ENCODE assay signal across 31 cellular contexts in the genomic region with DNA sequence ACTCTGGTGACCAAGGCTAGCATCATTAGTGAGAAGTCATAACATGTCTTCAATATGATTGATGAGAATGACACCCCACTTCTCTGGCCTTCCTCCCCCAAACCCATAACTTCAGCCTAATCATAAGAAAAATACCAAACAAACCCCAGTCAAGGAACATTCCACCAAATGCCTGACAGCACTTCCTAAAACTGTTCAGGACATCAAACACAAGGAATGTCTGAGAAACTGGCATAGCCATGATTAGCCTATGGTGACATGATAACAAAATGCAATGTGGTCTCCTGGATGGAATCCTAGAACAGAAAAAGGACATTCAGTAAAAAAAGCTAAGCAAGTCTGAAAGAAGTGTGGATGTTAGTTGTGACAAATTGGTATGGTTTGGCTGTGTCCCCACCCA. TPM values are rescaled to one million over a fixed set of nuclear protein-coding genes. Genes with fewer than 3 reads are reported as not detected.
"Had no signal": no experiment of that assay in that cellular context is flagged by ENCODE, and none has a peak within 500 bp of the region (broad histone marks: within the 10 kb centered on the region; RNA-seq: fewer than 3 reads in every experiment).

No MANE protein-coding gene starts in this region.

- H3K9me3 ChIP-seq: left ventricle myocardium inferior, neutrophil, ovary, upper lobe of right lung had no signal

- H3K27ac Mint-ChIP-seq: activated CD4-positive, alpha-beta memory T cell treated with anti-CD3 and anti-CD28 coated beads, Interleukin-2, amount 10 ng/mL, durations not matched to agents 7 days and 5 days; activated CD4-positive, alpha-beta T cell treated with anti-CD3 and anti-CD28 coated beads, Interleukin-2, amount 10 ng/mL, durations not matched to agents 24 days and 14 days; activated naive CD4-positive, alpha-beta T cell treated with anti-CD3 and anti-CD28 coated beads, Interleukin-2, amount 50 U/mL, for 24 hours; activated naive CD8-positive, alpha-beta T cell treated with anti-CD3 and anti-CD28 coated beads, Interleukin-2, amount 50 U/mL, for 24 hours; activated T-helper 2 cell treated with anti-CD3 and anti-CD28 coated beads, Interferon-gamma antibody, Interleukin-2, Interleukin-4, amounts not matched to agents 10 μg/mL and 5 μg/mL and 100 μg/mL, durations not matched to agents 14 hours and 24 hours and 36 hours; nephron; progenitor cell of endocrine pancreas; stimulated activated effector memory CD8-positive, alpha-beta T cell treated with anti-CD3 and anti-CD28 coated beads, Interleukin-12 subunit alpha, Interleukin-12 subunit beta, amount 100 ng/mL, for 72 hours; stimulated activated naive CD8-positive, alpha-beta T cell treated with anti-CD3 and anti-CD28 coated beads, Interleukin-15, Interleukin-2, amounts not matched to agents 100 ng/mL and 50 ng/mL, for 24 hours had no signal

- H3K4me1 Mint-ChIP-seq: activated CD4-positive, alpha-beta memory T cell treated with anti-CD3 and anti-CD28 coated beads, Interleukin-2, amount 10 ng/mL, durations not matched to agents 7 days and 5 days; activated CD4-positive, alpha-beta T cell treated with anti-CD3 and anti-CD28 coated beads, Interleukin-2, amount 10 ng/mL, durations not matched to agents 24 days and 14 days; activated naive CD4-positive, alpha-beta T cell treated with anti-CD3 and anti-CD28 coated beads, Interleukin-2, amount 50 U/mL, for 24 hours; activated naive CD8-positive, alpha-beta T cell treated with anti-CD3 and anti-CD28 coated beads, Interleukin-2, amount 50 U/mL, for 24 hours; nephron; stimulated activated effector memory CD8-positive, alpha-beta T cell treated with anti-CD3 and anti-CD28 coated beads, Interleukin-12 subunit alpha, Interleukin-12 subunit beta, amount 100 ng/mL, for 72 hours had no signal

- H3K9me3 Mint-ChIP-seq: activated CD4-positive, alpha-beta memory T cell treated with anti-CD3 and anti-CD28 coated beads, Interleukin-2, amount 10 ng/mL, durations not matched to agents 7 days and 5 days; activated naive CD4-positive, alpha-beta T cell treated with anti-CD3 and anti-CD28 coated beads, Interleukin-2, amount 50 U/mL, for 24 hours; activated naive CD8-positive, alpha-beta T cell treated with anti-CD3 and anti-CD28 coated beads, Interleukin-2, amount 50 U/mL, for 24 hours; activated T-helper 2 cell treated with anti-CD3 and anti-CD28 coated beads, Interferon-gamma antibody, Interleukin-2, Interleukin-4, amounts not matched to agents 10 μg/mL and 5 μg/mL and 100 μg/mL, durations not matched to agents 14 hours and 24 hours and 36 hours; nephron; stimulated activated effector memory CD8-positive, alpha-beta T cell treated with anti-CD3 and anti-CD28 coated beads, Interleukin-12 subunit alpha, Interleukin-12 subunit beta, amount 100 ng/mL, for 72 hours; stimulated activated naive CD8-positive, alpha-beta T cell treated with anti-CD3 and anti-CD28 coated beads, Interleukin-15, Interleukin-2, amounts not matched to agents 100 ng/mL and 50 ng/mL, for 24 hours had no signal

- DNase-seq: activated CD4-positive, alpha-beta memory T cell treated with anti-CD3 and anti-CD28 coated beads, Interleukin-2, amount 10 ng/mL, durations not matched to agents 7 days and 5 days; activated CD4-positive, alpha-beta T cell treated with anti-CD3 and anti-CD28 coated beads, Interleukin-2, amount 10 ng/mL, durations not matched to agents 24 days and 14 days; activated CD4-positive, CD25-positive, alpha-beta regulatory T cell treated with anti-CD3 and anti-CD28 coated beads, Interleukin-2, amount 50 U/mL, for 72 hours; activated naive CD8-positive, alpha-beta T cell treated with anti-CD3 and anti-CD28 coated beads, Interleukin-2, amount 50 U/mL, for 24 hours; activated T-cell treated with anti-CD3 and anti-CD28 coated beads, Interleukin-2, amount 50 U/mL, for 48 hours; amygdala; caudate nucleus; cortex of kidney; foreskin melanocyte; glutamatergic neuron; left ventricle myocardium inferior; ovary; stimulated activated CD4-positive, alpha-beta T cell treated with anti-CD3 and anti-CD28 coated beads, Interleukin-12 subunit alpha, Interleukin-12 subunit beta, amount 100 ng/mL, for 4 hours; stimulated activated CD4-positive, alpha-beta T cell treated with anti-CD3 and anti-CD28 coated beads, Interleukin-4, amount 100 ng/mL, for 24 hours; substantia nigra; upper lobe of right lung; WERI-Rb-1 had no signal

- H3K4me3 Mint-ChIP-seq: activated CD4-positive, alpha-beta memory T cell treated with anti-CD3 and anti-CD28 coated beads, Interleukin-2, amount 10 ng/mL, durations not matched to agents 7 days and 5 days; activated CD4-positive, alpha-beta T cell treated with anti-CD3 and anti-CD28 coated beads, Interleukin-2, amount 10 ng/mL, durations not matched to agents 24 days and 14 days; activated naive CD4-positive, alpha-beta T cell treated with anti-CD3 and anti-CD28 coated beads, Interleukin-2, amount 50 U/mL, for 24 hours; activated naive CD8-positive, alpha-beta T cell treated with anti-CD3 and anti-CD28 coated beads, Interleukin-2, amount 50 U/mL, for 24 hours; nephron; stimulated activated effector memory CD8-positive, alpha-beta T cell treated with anti-CD3 and anti-CD28 coated beads, Interleukin-12 subunit alpha, Interleukin-12 subunit beta, amount 100 ng/mL, for 72 hours; stimulated activated naive CD8-positive, alpha-beta T cell treated with anti-CD3 and anti-CD28 coated beads, Interleukin-15, Interleukin-2, amounts not matched to agents 100 ng/mL and 50 ng/mL, for 24 hours had no signal

- H3K36me3 ChIP-seq: left ventricle myocardium inferior, neutrophil, ovary, upper lobe of right lung, WERI-Rb-1 had no signal

- H3K4me3 ChIP-seq: left ventricle myocardium inferior, lung, ovary, skin epidermis, upper lobe of right lung had no signal

- H3K4me1 ChIP-seq: left ventricle myocardium inferior, upper lobe of right lung had no signal

- ATAC-seq: activated naive CD8-positive, alpha-beta T cell treated with anti-CD3 and anti-CD28 coated beads, Interleukin-2, amount 50 U/mL, for 24 hours; esophagus mucosa; sciatic nerve; stimulated activated effector memory CD8-positive, alpha-beta T cell treated with anti-CD3 and anti-CD28 coated beads, Interleukin-12 subunit alpha, Interleukin-12 subunit beta, amount 100 ng/mL, for 72 hours; upper lobe of right lung had no signal

- H3K36me3 Mint-ChIP-seq: activated naive CD4-positive, alpha-beta T cell treated with anti-CD3 and anti-CD28 coated beads, Interleukin-2, amount 50 U/mL, for 24 hours; stimulated activated effector memory CD8-positive, alpha-beta T cell treated with anti-CD3 and anti-CD28 coated beads, Interleukin-12 subunit alpha, Interleukin-12 subunit beta, amount 100 ng/mL, for 72 hours had no signal

- H3K27ac ChIP-seq: left ventricle myocardium inferior, neutrophil, ovary, skin epidermis, upper lobe of right lung, WERI-Rb-1 had no signal

- H3K27me3 ChIP-seq: ovary had no signal

RNA-seq across cellular contexts. Expression of gene TBX4, which starts 24.7 kb away (rescaled TPM):
- total RNA-seq: activated CD4-positive, alpha-beta memory T cell treated with anti-CD3 and anti-CD28 coated beads, Interleukin-2, amount 10 ng/mL, durations not matched to agents 7 days and 5 days; activated CD4-positive, alpha-beta T cell treated with anti-CD3 and anti-CD28 coated beads, Interleukin-2, amount 10 ng/mL, durations not matched to agents 24 days and 14 days; activated T-helper 2 cell treated with anti-CD3 and anti-CD28 coated beads, Interferon-gamma antibody, Interleukin-2, Interleukin-4, amounts not matched to agents 10 μg/mL and 5 μg/mL and 100 μg/mL, durations not matched to agents 14 hours and 24 hours and 36 hours; chondrocyte; esophagus mucosa; left ventricle myocardium inferior; progenitor cell of endocrine pancreas; renal cortical epithelial cell; sciatic nerve; T-helper 1 cell treated with Interleukin-12 subunit alpha and Interleukin-12 subunit beta and Interleukin-4 antibody, amounts not matched to agents 30 ng/mL and 1 ng/mL, for 36 hours had no signal
- polyA plus RNA-seq: ovary had no signal

RNA-seq across cellular contexts. Expression of gene TBX2, which starts 27.9 kb away (rescaled TPM):
- total RNA-seq: activated CD4-positive, alpha-beta memory T cell treated with anti-CD3 and anti-CD28 coated beads, Interleukin-2, amount 10 ng/mL, durations not matched to agents 7 days and 5 days; activated CD4-positive, alpha-beta T cell treated with anti-CD3 and anti-CD28 coated beads, Interleukin-2, amount 10 ng/mL, durations not matched to agents 24 days and 14 days; T-helper 1 cell treated with Interleukin-12 subunit alpha and Interleukin-12 subunit beta and Interleukin-4 antibody, amounts not matched to agents 30 ng/mL and 1 ng/mL, for 36 hours had no signal
